Comparison of ENCODE assay signal across 16 cellular contexts in the genomic region with DNA sequence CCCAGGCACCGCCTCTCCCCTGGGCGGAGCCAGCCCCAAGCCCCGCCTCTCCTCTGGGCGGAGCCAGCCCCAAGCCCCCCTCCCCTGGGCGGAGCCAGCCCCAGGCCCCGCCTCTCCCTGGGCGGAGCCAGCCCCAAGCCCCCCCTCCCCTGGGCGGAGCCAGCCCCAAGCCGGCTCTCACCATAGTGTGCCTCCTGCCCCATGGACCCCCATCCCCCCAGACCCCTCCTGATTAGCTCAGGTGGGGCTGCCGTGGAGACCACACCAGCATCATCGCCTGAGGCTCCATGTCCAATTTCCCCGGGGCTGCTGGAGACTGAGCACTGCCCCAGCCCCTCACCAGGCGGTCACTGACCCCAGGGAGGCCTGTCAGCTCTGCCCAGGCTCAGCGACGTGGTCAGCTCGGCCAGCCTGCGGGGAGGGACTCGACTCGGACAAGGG. TPM values are rescaled to one million over a fixed set of nuclear protein-coding genes. Genes with fewer than 3 reads are reported as not detected.
DNase-seq lines count a peak whose midpoint lies in the region; ATAC-seq and TF ChIP-seq lines count a peak whose summit lies in the region.
"Had no signal": no experiment of that assay in that cellular context is flagged by ENCODE, and none has a peak within 500 bp of the region (broad histone marks: within the 10 kb centered on the region; RNA-seq: fewer than 3 reads in every experiment).

No MANE protein-coding gene starts in this region.

- POLR2A ChIA-PET in HEK293T (lab: Yijun Ruan, JAX), result interaction anchor here (1.4 kb wide), 1 partner anchor 15 kb away, joined by 4 read pairs; a partner anchor contains a TSS
- POLR2A ChIA-PET in naive thymus-derived CD8-positive, alpha-beta T cell (lab: Charles Lee), result interaction anchor here (0.6 to 0.7 kb wide), 3 partner anchors 14 to 584 kb away, joined by 4 to 8 read pairs (median 5); no protein-coding TSS in a partner anchor

- peaks cover 0 to 3% (median 0%) of the 10 kb centered on the region in 3 donors for H3K36me3 Mint-ChIP-seq in naive thymus-derived CD8-positive, alpha-beta T cell
- peaks cover 9% of the 10 kb centered on the region; the same call in 1 of the 2 replicates for H3K36me3 Mint-ChIP-seq in HFFc6 (ENCODE audit: low read depth)

- no peak for TF ChIP-seq CTCF in HFFc6 (IDR thresholded peaks at IDR 0.05)

- CTCF ChIA-PET in HEK293T (lab: Yijun Ruan, JAX), result no interaction called here

- H3K27me3 Mint-ChIP-seq in naive thymus-derived CD8-positive, alpha-beta T cell, result peaks cover 0 to 11% (median 2%) of the 10 kb centered on the region in 5 donors
- H3K27me3 Mint-ChIP-seq in HFFc6 (ENCODE audit: insufficient read depth), result peaks cover 8% of the 10 kb centered on the region

- no peak for ATAC-seq in naive thymus-derived CD8-positive, alpha-beta T cell
- ATAC-seq: gastrocnemius medialis had no signal

- H3K4me1 Mint-ChIP-seq in naive thymus-derived CD8-positive, alpha-beta T cell, result peaks cover 5 to 28% (median 10%) of the 10 kb centered on the region in 4 donors
- no peaks in the 10 kb centered on the region for H3K4me1 Mint-ChIP-seq in HFFc6 (ENCODE audit: low read depth)

- H3K27ac Mint-ChIP-seq in naive thymus-derived CD8-positive, alpha-beta T cell, result no peak overlapping the region
- H3K27ac Mint-ChIP-seq in HFFc6, result no peak overlapping the region

- peak; percentile 53 for DNase-seq in activated T-cell treated with anti-CD3 and anti-CD28 coated beads, Interleukin-2, amount 50 U/mL, for 1 hour
- no peak for DNase-seq in activated T-cell treated with anti-CD3 and anti-CD28 coated beads, Interleukin-2, amount 50 U/mL, for 48 hours
- DNase-seq in HEK293T (ENCODE audit: extremely low spot score) (peak; percentile 60), HFFc6 (no peak), hippocampal formation (lab: John Stamatoyannopoulos, UW) (no peak), C1 segment of cervical spinal cord (lab: John Stamatoyannopoulos, UW) (no peak)
- DNase-seq in activated effector memory CD4-positive, alpha-beta T cell treated with Interleukin-2 at 50 U/mL for 16 hours, result peak; percentile 18
- DNase-seq in naive thymus-derived CD8-positive, alpha-beta T cell, result peak in 8 of 10 donors; percentile 18 to 64 (median 40)
- DNase-seq: AML-193, NCI-H2081 treated with DMSO at 0.1 percent for 48 hours had no signal

- H3K9me3 Mint-ChIP-seq in naive thymus-derived CD8-positive, alpha-beta T cell, result no peaks in the 10 kb centered on the region
- H3K9me3 Mint-ChIP-seq in HFFc6, result peaks cover 12% of the 10 kb centered on the region

- H3K4me3 Mint-ChIP-seq in naive thymus-derived CD8-positive, alpha-beta T cell, result no peak overlapping the region
- no peak overlapping the region for H3K4me3 Mint-ChIP-seq in HFFc6

TF ChIP-seq in HEK293T, 16 proteins besides CTCF, POLR2A, EP300 and RAD21:
- TF ChIP-seq CTBP1 (IDR thresholded peaks at IDR 0.05; ENCODE audit: borderline replicate concordance) (no peak), NFRKB (IDR thresholded peaks at IDR 0.05) (no peak), FOXA1 (IDR thresholded peaks at IDR 0.05) (no peak), ELF4 (IDR thresholded peaks at IDR 0.05) (no peak), ARNT (IDR thresholded peaks at IDR 0.05) (no peak), LEF1 (IDR thresholded peaks at IDR 0.05; ENCODE audit: borderline replicate concordance) (no peak), TARDBP (IDR thresholded peaks at IDR 0.05) (no peak), FOXM1 (IDR thresholded peaks at IDR 0.05; ENCODE audit: borderline replicate concordance) (no peak), SUZ12 (IDR thresholded peaks at IDR 0.05) (no peak), BHLHE40 (IDR thresholded peaks at IDR 0.05; ENCODE audit: borderline replicate concordance) (no peak), ZNF384 (IDR thresholded peaks at IDR 0.05) (no peak; the same call in 1 of the 2 replicates)
- TF ChIP-seq, protein P1, sequence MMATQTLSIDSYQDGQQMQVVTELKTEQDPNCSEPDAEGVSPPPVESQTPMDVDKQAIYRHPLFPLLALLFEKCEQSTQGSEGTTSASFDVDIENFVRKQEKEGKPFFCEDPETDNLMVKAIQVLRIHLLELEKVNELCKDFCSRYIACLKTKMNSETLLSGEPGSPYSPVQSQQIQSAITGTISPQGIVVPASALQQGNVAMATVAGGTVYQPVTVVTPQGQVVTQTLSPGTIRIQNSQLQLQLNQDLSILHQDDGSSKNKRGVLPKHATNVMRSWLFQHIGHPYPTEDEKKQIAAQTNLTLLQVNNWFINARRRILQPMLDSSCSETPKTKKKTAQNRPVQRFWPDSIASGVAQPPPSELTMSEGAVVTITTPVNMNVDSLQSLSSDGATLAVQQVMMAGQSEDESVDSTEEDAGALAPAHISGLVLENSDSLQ (IDR thresholded peaks at IDR 0.05), result no peak

RNA-seq across cellular contexts. Expression of a gene that starts 4.2 kb away (rescaled TPM):
- 1 to 10 TPM; 1.1 to 1.2 TPM for total RNA-seq in naive thymus-derived CD8-positive, alpha-beta T cell
- under 1 TPM; 0.17 to 0.33 (median 0.17) TPM for polyA plus RNA-seq in naive thymus-derived CD8-positive, alpha-beta T cell
- under 1 TPM; 0.11 to 0.47 (median 0.21) TPM for total RNA-seq in HFFc6 (2021; fragmentation: NEBNext Ultra II Directional; extraction: Animal tissue kit (Norgen Biotek cat#: 25700))
- total RNA-seq: Daoy, H4, SJSA1 had no signal

RNA-seq across cellular contexts. Expression of a gene that starts 15.2 kb away (rescaled TPM):
- 10 to 100 TPM; 31.5 to 33.0 TPM for total RNA-seq in naive thymus-derived CD8-positive, alpha-beta T cell
- 10 to 100 TPM; 31.6 to 43.3 (median 42.3) TPM for polyA plus RNA-seq in naive thymus-derived CD8-positive, alpha-beta T cell
- 10 to 100 TPM; 20.2 to 24.7 (median 21.1) TPM for total RNA-seq in HFFc6 (2021; fragmentation: NEBNext Ultra II Directional; extraction: Animal tissue kit (Norgen Biotek cat#: 25700))

RNA-seq across cellular contexts. Expression of a gene that starts 31.3 kb away (rescaled TPM):
- 1 to 10 TPM; 3.6 to 4.0 TPM for total RNA-seq in naive thymus-derived CD8-positive, alpha-beta T cell
- 1 to 10 TPM in 1 of 3 donors, under 1 TPM in 2; 0.30 to 1.8 (median 0.41) TPM for polyA plus RNA-seq in naive thymus-derived CD8-positive, alpha-beta T cell
- not detected for total RNA-seq in HFFc6 (2021; fragmentation: NEBNext Ultra II Directional; extraction: Animal tissue kit (Norgen Biotek cat#: 25700))
- total RNA-seq: activated CD8-positive, alpha-beta memory T cell treated with anti-CD3 and anti-CD28 coated beads for 36 hours; SJSA1 had no signal

RNA-seq across cellular contexts. Expression of a gene that starts 39.4 kb away (rescaled TPM):
- 10 to 100 TPM; 41.7 to 46.7 TPM for total RNA-seq in naive thymus-derived CD8-positive, alpha-beta T cell
- 10 to 100 TPM; 20.6 to 43.5 (median 27.9) TPM for polyA plus RNA-seq in naive thymus-derived CD8-positive, alpha-beta T cell
- 10 to 100 TPM; 63.8 to 79.9 (median 64.6) TPM for total RNA-seq in HFFc6 (2021; fragmentation: NEBNext Ultra II Directional; extraction: Animal tissue kit (Norgen Biotek cat#: 25700))

RNA-seq across cellular contexts. Expression of a gene that starts 51.7 kb away (rescaled TPM):
- total RNA-seq in naive thymus-derived CD8-positive, alpha-beta T cell, result 10 to 100 TPM; 46.9 to 55.9 TPM
- polyA plus RNA-seq in naive thymus-derived CD8-positive, alpha-beta T cell, result 100 to 1,000 TPM; 228 to 450 (median 333) TPM
- under 1 TPM in 1 of 6 experiments, not detected in 5; 0.24 TPM for total RNA-seq in HFFc6 (2021; fragmentation: NEBNext Ultra II Directional; extraction: Animal tissue kit (Norgen Biotek cat#: 25700))
- total RNA-seq: H4, pulmonary artery endothelial cell, SJSA1 had no signal

Comparison
In these comparisons a context has a peak if more than half of its experiments do, and no peak if none do; other contexts are left out.
1. DNase-seq: peak in activated T-cell treated with anti-CD3 and anti-CD28 coated beads, Interleukin-2, amount 50 U/mL, for 1 hour (single experiment), HEK293T (single experiment), activated effector memory CD4-positive, alpha-beta T cell treated with Interleukin-2 at 50 U/mL for 16 hours (single experiment) and naive thymus-derived CD8-positive, alpha-beta T cell (8 of 10); none in activated T-cell treated with anti-CD3 and anti-CD28 coated beads, Interleukin-2, amount 50 U/mL, for 48 hours (0 of 2), HFFc6 (single experiment), hippocampal formation (0 of 2) and C1 segment of cervical spinal cord (0 of 14).
2. RNA of a gene that starts 31.3 kb away (total RNA-seq): 3.6 to 4.0 TPM in naive thymus-derived CD8-positive, alpha-beta T cell; not detected in HFFc6; every median in the first group is over 4 times any median in the second.